In the genomic region with DNA sequence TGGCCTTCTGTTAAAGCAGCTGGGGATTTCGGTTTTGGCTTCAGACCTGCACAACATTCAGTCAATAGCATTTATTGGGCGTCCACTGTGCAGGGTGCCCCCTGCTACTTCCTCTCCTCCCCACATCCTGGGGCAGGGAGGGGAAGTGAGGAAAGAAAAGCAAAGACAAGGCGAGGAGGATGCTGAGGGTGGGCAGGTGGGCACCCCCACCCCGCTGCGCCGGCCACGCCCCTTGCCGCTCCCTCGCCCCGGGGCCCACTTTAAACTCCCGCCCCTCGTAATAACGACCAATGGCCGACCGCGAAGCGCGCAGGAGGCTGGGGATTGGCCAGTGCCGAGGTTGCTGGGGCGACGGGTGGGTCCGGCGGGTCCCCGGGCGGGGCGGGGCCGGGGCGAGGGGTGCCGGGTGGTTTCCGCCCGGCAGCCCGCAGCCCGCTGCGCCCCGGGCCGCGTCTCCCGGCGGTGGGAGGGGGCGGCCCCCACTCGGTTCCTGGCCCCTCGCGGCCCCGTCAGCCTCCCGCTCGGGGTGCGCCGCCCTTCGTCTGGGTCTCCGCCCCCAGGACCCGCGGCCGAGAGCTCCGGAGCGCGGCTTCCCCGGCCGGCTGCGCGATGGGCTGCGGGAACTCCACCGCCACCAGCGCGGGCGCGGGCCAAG, we compare ENCODE assay signal across 8 cellular contexts.
DNase-seq lines count a peak whose midpoint lies in the region; ATAC-seq and TF ChIP-seq lines count a peak whose summit lies in the region.

A gene (plus strand): TSS at position 409 of the 655 bp plus-strand sequence. CDS start 201 bp downstream, at position 610.

- H3K36me3 ChIP-seq in OCI-LY1 (ENCODE audit: insufficient read depth, low read length) (no peaks in the 10 kb centered on the region), muscle layer of colon (ENCODE audit: insufficient read depth, low read length) (no peaks in the 10 kb centered on the region)

- no peak within 1 kb of the TSS for H2AFZ ChIP-seq in OCI-LY1 (ENCODE audit: low read length)

- TF ChIP-seq POLR2A in erythroblast (IDR thresholded peaks at IDR 0.05; ENCODE audit: low read length) = no peak

- H3K79me2 ChIP-seq in OCI-LY1 (ENCODE audit: insufficient read depth, low read length) = no peaks in the 10 kb centered on the region

- DNase-seq in DMS114 treated with DMSO at 0.1 percent for 48 hours (lab: John Stamatoyannopoulos, UW; ENCODE audit: unreplicated experiment) = peak; percentile 66
- DNase-seq in HuH-7 (ENCODE audit: low spot score) = peak; percentile 96
- peak; percentile 66 for DNase-seq in activated T-cell treated with anti-CD3 and anti-CD28 coated beads for 4 hours
- DNase-seq in erythroblast (lab: John Stamatoyannopoulos, UW) = peak; percentile 84 to 85
- DNase-seq in stimulated activated CD8-positive, alpha-beta memory T cell treated with anti-CD3 and anti-CD28 coated beads, Interleukin-7, amount 100 ng/mL, for 1 hour (ENCODE audit: low read depth in 2 of 2) = peak; percentile 70 to 74

- H3K4me3 ChIP-seq in OCI-LY1 (ENCODE audit: low read depth, low read length, poor library complexity, severe bottlenecking) (peak within 1 kb of the TSS; percentile 81), muscle layer of colon (ENCODE audit: low read depth in 1 of 2, low read length in 2 of 2) (peak within 1 kb of the TSS; percentile 44 to 50)

- ATAC-seq in GM21528 (IDR thresholded peaks at IDR 0.05; ENCODE audit: low FRiP score, unreplicated experiment) = peak; percentile 83

- TF ChIP-seq CTCF in OCI-LY1 (IDR thresholded peaks at IDR 0.05; ENCODE audit: low read length) = no peak

- H3K27ac ChIP-seq in OCI-LY1 (ENCODE audit: low read depth, low read length, poor library complexity, severe bottlenecking) (peak within 1 kb of the TSS; percentile 53), muscle layer of colon (ENCODE audit: low read depth, low read length) (no peak within 1 kb of the TSS)

- no peaks in the 10 kb centered on the region for H3K27me3 ChIP-seq in OCI-LY1 (ENCODE audit: insufficient read depth, low read length)
- H3K27me3 ChIP-seq in muscle layer of colon (ENCODE audit: control insufficient read depth in 1 of 2, insufficient read depth in 2 of 2, low read length in 2 of 2) = peaks cover 0 to 15% of the 10 kb centered on the region in 2 donors

- H4K20me1 ChIP-seq in OCI-LY1 (ENCODE audit: insufficient read depth, low read length) = no peaks in the 10 kb centered on the region

- peak within 1 kb of the TSS; percentile 89 for H3K4me2 ChIP-seq in OCI-LY1 (ENCODE audit: low read length)

- no peaks in the 10 kb centered on the region for H3K9me3 ChIP-seq in OCI-LY1 (ENCODE audit: low read length)
- no peaks in the 10 kb centered on the region for H3K9me3 ChIP-seq in muscle layer of colon (ENCODE audit: low read length)

- H3F3A ChIP-seq in OCI-LY1 (ENCODE audit: insufficient read depth, low read length) = no peaks in the 10 kb centered on the region

- H3K9ac ChIP-seq in OCI-LY1 (ENCODE audit: low read length) (peak within 1 kb of the TSS; percentile 76), muscle layer of colon (ENCODE audit: low read length) (no peak within 1 kb of the TSS)

- H3K4me1 ChIP-seq in OCI-LY1 (ENCODE audit: insufficient read depth, low read length, severe bottlenecking) = peaks cover 29% of the 10 kb centered on the region
- peaks cover 6% of the 10 kb centered on the region for H3K4me1 ChIP-seq in muscle layer of colon (ENCODE audit: insufficient read depth, low read length)

- no peaks in the 10 kb centered on the region for H3K9me2 ChIP-seq in OCI-LY1 (ENCODE audit: low read depth, low read length)
